Comparison of ENCODE assay signal across 8 cellular contexts in genomic region chr11:68031136-68031459, GRCh38. TPM values are rescaled to one million over a fixed set of nuclear protein-coding genes. Genes with fewer than 3 reads are reported as not detected.
DNase-seq lines count a peak whose midpoint lies in the region; ATAC-seq, FAIRE-seq and TF ChIP-seq lines count a peak whose summit lies in the region.

No MANE protein-coding gene starts in this region.

- no peaks in the 10 kb centered on the region for H3K27me3 ChIP-seq in DOHH2 (ENCODE audit: control insufficient read depth, low read length)
- H3K27me3 ChIP-seq in RWPE2 (ENCODE audit: insufficient read depth, poor library complexity, severe bottlenecking): no peaks in the 10 kb centered on the region
- H3K27me3 ChIP-seq in neural progenitor cell: no peaks in the 10 kb centered on the region

- peak overlapping the region; percentile 93 for H3K9ac ChIP-seq in neural progenitor cell

- H4K20me1 ChIP-seq in DOHH2 (ENCODE audit: control insufficient read depth, insufficient read depth, low read depth, low read length): no peaks in the 10 kb centered on the region
- H4K20me1 ChIP-seq in neural progenitor cell (ENCODE audit: low read depth): peaks cover 3% of the 10 kb centered on the region

- FAIRE-seq in urothelium cell line (lab: Jason Lieb, UNC): no peak

- H3K9me3 Mint-ChIP-seq in neural progenitor cell: no peaks in the 10 kb centered on the region

- peaks cover 27% of the 10 kb centered on the region for H3K36me3 ChIP-seq in DOHH2 (ENCODE audit: control insufficient read depth, low read length)
- H3K36me3 ChIP-seq in RWPE2 (ENCODE audit: low read depth): peaks cover 31% of the 10 kb centered on the region
- H3K36me3 ChIP-seq in neural progenitor cell: no peaks in the 10 kb centered on the region

- no peaks in the 10 kb centered on the region for H3K9me2 ChIP-seq in DOHH2 (replicated peaks; ENCODE audit: control insufficient read depth, low read length)

- H3K4me2 ChIP-seq in DOHH2 (ENCODE audit: low read length): peak overlapping the region; percentile 66
- peak overlapping the region; percentile 100 for H3K4me2 ChIP-seq in neural progenitor cell

- H3K27ac ChIP-seq in DOHH2 (ENCODE audit: low read depth, low read length) (peak overlapping the region; percentile 53), RWPE2 (ENCODE audit: poor library complexity, severe bottlenecking) (peak overlapping the region; percentile 76), epithelial cell of prostate (peak overlapping the region; percentile 61), neural progenitor cell (peak overlapping the region; percentile 2)

- H3K4me1 ChIP-seq in DOHH2 (ENCODE audit: control insufficient read depth, low read length) (peaks cover 20% of the 10 kb centered on the region), RWPE2 (ENCODE audit: insufficient read depth, poor library complexity, severe bottlenecking) (peaks cover 26% of the 10 kb centered on the region), neural progenitor cell (peaks cover 12% of the 10 kb centered on the region)

- peak overlapping the region; percentile 97 for H3K4me3 Mint-ChIP-seq in neural progenitor cell

- ATAC-seq in RWPE2 (ENCODE audit: low read depth) (no peak), GM19397 (IDR thresholded peaks at IDR 0.05; ENCODE audit: unreplicated experiment) (no peak)

- H3K27ac Mint-ChIP-seq in neural progenitor cell: peak overlapping the region; percentile 83

- peak overlapping the region; percentile 81 for H3K4me3 ChIP-seq in DOHH2 (ENCODE audit: low read length)
- H3K4me3 ChIP-seq in RWPE2 (ENCODE audit: severe bottlenecking): peak overlapping the region; percentile 99
- H3K4me3 ChIP-seq in neural progenitor cell: peak overlapping the region; percentile 87

- no peak for DNase-seq in RWPE2 (ENCODE audit: low spot score)
- DNase-seq in epithelial cell of prostate (ENCODE audit: low read depth, low spot score): no peak
- DNase-seq in neural progenitor cell (ENCODE audit: low spot score): no peak
- no peak for DNase-seq in NCI-H226
- DNase-seq in urothelium cell line (ENCODE audit: low spot score): no peak
- DNase-seq in NCI-H446 (lab: John Stamatoyannopoulos, UW): no peak

- H3K4me1 Mint-ChIP-seq in neural progenitor cell: peaks cover 24% of the 10 kb centered on the region

- TF ChIP-seq CTCF in DOHH2 (IDR thresholded peaks at IDR 0.05; ENCODE audit: low read depth, low read length, poor library complexity, severe bottlenecking) (no peak), RWPE2 (IDR thresholded peaks at IDR 0.05; ENCODE audit: poor library complexity, severe bottlenecking) (no peak), neural progenitor cell (IDR thresholded peaks at IDR 0.05) (no peak)

- H3K27me3 Mint-ChIP-seq in neural progenitor cell (ENCODE audit: insufficient read depth, low read depth): peaks cover 12% of the 10 kb centered on the region

- H3K36me3 Mint-ChIP-seq in neural progenitor cell: peaks cover 8% of the 10 kb centered on the region

- no peaks in the 10 kb centered on the region for H3F3A ChIP-seq in DOHH2 (ENCODE audit: control insufficient read depth, insufficient read depth)
- peaks cover 7% of the 10 kb centered on the region for H3F3A ChIP-seq in neural progenitor cell (ENCODE audit: low read depth)

- no peak overlapping the region for H2AFZ ChIP-seq in neural progenitor cell (replicated peaks)

- peaks cover 32% of the 10 kb centered on the region for H3K79me2 ChIP-seq in DOHH2 (ENCODE audit: control insufficient read depth, low read length)
- H3K79me2 ChIP-seq in neural progenitor cell (ENCODE audit: low read depth): peaks cover 36% of the 10 kb centered on the region

- H3K9me3 ChIP-seq in DOHH2 (ENCODE audit: control insufficient read depth, insufficient read depth, low read length) (no peaks in the 10 kb centered on the region), RWPE2 (ENCODE audit: severe bottlenecking) (no peaks in the 10 kb centered on the region), neural progenitor cell (ENCODE audit: low read depth) (no peaks in the 10 kb centered on the region)

RNA-seq across cellular contexts. Expression of gene NDUFS8, which starts 0.6 kb away (rescaled TPM):
- total RNA-seq in neural progenitor cell (ENCODE audit: low replicate concordance): 46.7 and 149 TPM in 2 replicates

RNA-seq across cellular contexts. Expression of gene TCIRG1, which starts 7.7 kb away (rescaled TPM):
- 10.7 and 19.4 TPM in 2 replicates for total RNA-seq in neural progenitor cell (ENCODE audit: low replicate concordance)

RNA-seq across cellular contexts. Expression of gene ALDH3B1, which starts 21.0 kb away (rescaled TPM):
- 0.12 TPM in 1 of 2 replicates, not detected in the other for total RNA-seq in neural progenitor cell (ENCODE audit: low replicate concordance)

RNA-seq across cellular contexts. Expression of gene UNC93B1, which starts 27.2 kb away (rescaled TPM):
- total RNA-seq in neural progenitor cell (ENCODE audit: low replicate concordance): 8.8 and 11.1 TPM in 2 replicates

Comparison
In these comparisons a context has a peak if more than half of its experiments do, and no peak if none do; other contexts are left out.
1. H3K27ac ChIP-seq: peak in every context shown above with its lines; median percentile 76 in RWPE2; 61 in epithelial cell of prostate; 53 in DOHH2; 2 in neural progenitor cell.